11 cellular contexts compared by ENCODE assay signal in the genomic region with DNA sequence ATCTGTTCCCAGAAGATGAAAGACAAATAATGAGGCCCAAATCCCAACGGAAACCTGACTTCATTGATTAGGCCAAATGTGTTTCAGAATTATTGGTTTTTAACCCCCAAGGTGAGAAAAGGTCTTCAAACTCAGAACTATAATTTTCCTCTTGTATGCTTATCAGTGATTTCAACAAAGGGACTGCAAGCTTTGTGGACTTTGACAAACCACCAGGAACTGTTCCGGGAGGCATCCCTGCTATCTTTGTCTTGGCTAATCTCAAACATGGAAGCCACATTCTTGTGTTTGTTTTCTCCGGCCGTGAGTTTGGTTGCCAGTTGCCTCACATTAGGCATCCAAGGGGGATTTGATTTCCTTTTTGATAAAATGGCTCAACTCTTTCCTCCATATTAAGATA. TPM values are rescaled to one million over a fixed set of nuclear protein-coding genes. Genes with fewer than 3 reads are reported as not detected.
DNase-seq lines count a peak whose midpoint lies in the region; ATAC-seq, FAIRE-seq and TF ChIP-seq lines count a peak whose summit lies in the region.
"Had no signal": no experiment of that assay in that cellular context is flagged by ENCODE, and none has a peak within 500 bp of the region (broad histone marks: within the 10 kb centered on the region; RNA-seq: fewer than 3 reads in every experiment).

No MANE protein-coding gene starts in this region.

- peak overlapping the region; percentile 84 to 99 (median 98) for H3K27ac Mint-ChIP-seq in CD4-positive, CD25-positive, alpha-beta regulatory T cell

- H3K36me3 ChIP-seq in CD4-positive, CD25-positive, alpha-beta regulatory T cell (ENCODE audit: control insufficient read depth, insufficient read depth, low read length) = peaks cover 12% of the 10 kb centered on the region
- 0 out of 2 replicates have a peak, but pooled peaks cover 6% of the 10 kb centered on the region for H3K36me3 ChIP-seq in KOPT-K1 (ENCODE audit: insufficient read depth, low read length)
- no peaks in the 10 kb centered on the region for H3K36me3 ChIP-seq in effector memory CD4-positive, alpha-beta T cell (ENCODE audit: control insufficient read depth, insufficient read depth, low read length)
- no peaks in the 10 kb centered on the region for H3K36me3 ChIP-seq in neutrophil

- TF ChIP-seq CTCF in neutrophil (IDR thresholded peaks at IDR 0.05) = no peak

- H3K4me3 ChIP-seq in CD4-positive, CD25-positive, alpha-beta regulatory T cell (ENCODE audit: low read depth, low read length) = peak overlapping the region; percentile 69
- no peak overlapping the region for H3K4me3 ChIP-seq in effector memory CD4-positive, alpha-beta T cell (ENCODE audit: insufficient read depth, low read depth, low read length, poor library complexity, severe bottlenecking)
- no peak overlapping the region for H3K4me3 ChIP-seq in neutrophil (ENCODE audit: low read depth in 1 of 2, low read length in 1 of 2)

- no peak for FAIRE-seq in GM19239 (lab: Jason Lieb, UNC)

- H3K9me3 ChIP-seq in CD4-positive, CD25-positive, alpha-beta regulatory T cell (ENCODE audit: control insufficient read depth in 2 of 2, low read length in 2 of 2) = no peaks in the 10 kb centered on the region
- H3K9me3 ChIP-seq in KOPT-K1 (ENCODE audit: insufficient read depth, low read length, poor library complexity, severe bottlenecking) (no peaks in the 10 kb centered on the region), neutrophil (no peaks in the 10 kb centered on the region)
- H3K9me3 ChIP-seq in effector memory CD4-positive, alpha-beta T cell (ENCODE audit: control insufficient read depth, low read length) = no peaks in the 10 kb centered on the region

- no peak for DNase-seq in CD4-positive, CD25-positive, alpha-beta regulatory T cell
- no peak for DNase-seq in effector memory CD4-positive, alpha-beta T cell
- DNase-seq in hippocampal formation (lab: John Stamatoyannopoulos, UW) = no peak
- DNase-seq in GM19239 (ENCODE audit: insufficient read length, low spot score) = no peak
- DNase-seq: glutamatergic neuron; NCI-H1417 treated with DMSO at 0.1 percent for 48 hours; NK-92 treated with Interleukin-12 subunit alpha and Interleukin-12 subunit beta, amount 100 ng/mL, for 24 hours had no signal

- peak overlapping the region; percentile 75 to 87 (median 85) for H3K4me3 Mint-ChIP-seq in CD4-positive, CD25-positive, alpha-beta regulatory T cell

- peaks cover 33 to 99% (median 84%) of the 10 kb centered on the region in 4 donors for H3K4me1 Mint-ChIP-seq in CD4-positive, CD25-positive, alpha-beta regulatory T cell

- peak overlapping the region; percentile 78 for H3K27ac ChIP-seq in CD4-positive, CD25-positive, alpha-beta regulatory T cell (ENCODE audit: insufficient read depth, low read length, poor library complexity, severe bottlenecking)
- H3K27ac ChIP-seq in KOPT-K1 (ENCODE audit: low read depth, low read length, poor library complexity, severe bottlenecking) = peak overlapping the region; percentile 87
- H3K27ac ChIP-seq in effector memory CD4-positive, alpha-beta T cell (ENCODE audit: insufficient read depth, low read length, poor library complexity, severe bottlenecking) = peak overlapping the region; percentile 62
- H3K27ac ChIP-seq in neutrophil = peak overlapping the region; percentile 86

- H3K36me3 Mint-ChIP-seq in CD4-positive, CD25-positive, alpha-beta regulatory T cell = peaks cover 33% of the 10 kb centered on the region

- peaks cover 0 to 2% (median 0%) of the 10 kb centered on the region in 7 donors for H3K9me3 Mint-ChIP-seq in CD4-positive, CD25-positive, alpha-beta regulatory T cell

- peaks cover 97% of the 10 kb centered on the region for H3K4me1 ChIP-seq in CD4-positive, CD25-positive, alpha-beta regulatory T cell (ENCODE audit: control insufficient read depth, insufficient read depth, low read length, poor library complexity, severe bottlenecking)
- H3K4me1 ChIP-seq in effector memory CD4-positive, alpha-beta T cell (ENCODE audit: control insufficient read depth, insufficient read depth, low read length, poor library complexity, severe bottlenecking) = peaks cover 90% of the 10 kb centered on the region
- peaks cover 39 to 74% of the 10 kb centered on the region in 2 experiments for H3K4me1 ChIP-seq in neutrophil (ENCODE audit: control insufficient read depth in 1 of 2, insufficient read depth in 1 of 2, low read depth in 1 of 2, low read length in 1 of 2)

- ATAC-seq in CD4-positive, CD25-positive, alpha-beta regulatory T cell (ENCODE audit: low read depth in 2 of 2) = no peak
- ATAC-seq in GM21515 (IDR thresholded peaks at IDR 0.05; ENCODE audit: unreplicated experiment) (no peak), GM18909 (IDR thresholded peaks at IDR 0.05; ENCODE audit: poor library complexity, unreplicated experiment) (no peak)

- no peaks in the 10 kb centered on the region for H3K27me3 ChIP-seq in CD4-positive, CD25-positive, alpha-beta regulatory T cell (ENCODE audit: control insufficient read depth, insufficient read depth, low read length)
- H3K27me3 ChIP-seq in effector memory CD4-positive, alpha-beta T cell (replicated peaks; ENCODE audit: control insufficient read depth, insufficient read depth, low read length, poor library complexity, severe bottlenecking) = no peaks in the 10 kb centered on the region
- no peaks in the 10 kb centered on the region for H3K27me3 ChIP-seq in neutrophil

- no peaks in the 10 kb centered on the region for H3K27me3 Mint-ChIP-seq in CD4-positive, CD25-positive, alpha-beta regulatory T cell

RNA-seq across cellular contexts. Expression of a gene that starts 19.5 kb away (rescaled TPM):
- 101 TPM for total RNA-seq in CD4-positive, CD25-positive, alpha-beta regulatory T cell
- polyA plus RNA-seq in CD4-positive, CD25-positive, alpha-beta regulatory T cell = 100 to 1,000 TPM in 3 of 4 donors, 10 to 100 TPM in 1; 87.8 to 137 (median 105) TPM
